In the genomic region with DNA sequence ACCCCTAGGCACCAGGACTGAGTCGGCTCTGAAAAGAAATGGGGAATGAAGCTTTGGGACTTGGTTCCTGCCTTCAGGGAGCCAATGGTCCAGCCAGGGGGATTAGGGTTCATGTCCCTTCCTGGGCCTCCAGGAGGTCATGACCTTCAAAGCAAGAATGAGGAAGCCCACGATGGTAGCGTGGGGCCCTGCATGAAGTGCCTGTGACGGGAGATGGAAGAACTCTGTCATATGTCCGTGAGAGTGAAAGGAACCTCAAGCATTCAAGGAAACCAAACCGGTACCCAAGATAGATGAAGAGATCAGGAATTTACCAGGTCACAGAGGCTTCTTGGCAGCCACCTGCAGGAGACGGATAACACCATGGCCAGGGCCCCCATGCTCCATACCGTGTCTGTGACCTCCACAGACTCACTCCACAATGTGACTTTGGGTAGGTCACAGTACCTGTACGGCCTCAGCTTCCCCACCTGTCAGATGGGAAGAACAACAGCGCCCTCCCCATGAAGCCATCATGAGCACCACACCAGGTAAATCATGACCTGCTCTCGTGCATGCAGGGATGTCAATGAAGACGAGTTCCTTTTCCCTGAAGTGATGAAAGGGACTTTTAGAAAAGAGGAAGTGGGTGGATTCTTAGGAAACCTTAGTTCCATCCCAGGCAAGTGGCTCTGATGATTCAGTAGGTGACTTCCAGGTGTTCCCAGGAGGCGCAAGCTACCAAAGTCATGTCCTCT, we compare ENCODE assay signal across 16 cellular contexts. TPM values are rescaled to one million over a fixed set of nuclear protein-coding genes. Genes with fewer than 3 reads are reported as not detected.
A peak's percentile ranks its signal among the peaks of the same experiment; 100 is the strongest.
DNase-seq lines count a peak whose midpoint lies in the region; ATAC-seq, FAIRE-seq and TF ChIP-seq lines count a peak whose summit lies in the region.
"Had no signal": no experiment of that assay in that cellular context is flagged by ENCODE, and none has a peak within 500 bp of the region (broad histone marks: within the 10 kb centered on the region; RNA-seq: fewer than 3 reads in every experiment).

No MANE protein-coding gene starts in this region.

- H4K20me1 ChIP-seq in BLaER1 treated with 17β-estradiol and CSF1 and Interleukin-3, amounts not matched to agents 10 nM and 100 nM: no peaks in the 10 kb centered on the region
- H4K20me1 ChIP-seq in SK-N-SH (ENCODE audit: insufficient read depth): no peaks in the 10 kb centered on the region

- peak overlapping the region; percentile 30 to 84 (median 66) for H3K4me2 ChIP-seq in BLaER1 treated with 17β-estradiol and CSF1 and Interleukin-3, amounts not matched to agents 10 nM and 100 nM
- no peak overlapping the region for H3K4me2 ChIP-seq in SK-N-SH

- H3K4me3 Mint-ChIP-seq in central memory CD8-positive, alpha-beta T cell: no peak overlapping the region
- H3K4me3 Mint-ChIP-seq: brain; CD4-positive, alpha-beta memory T cell; effector memory CD8-positive, alpha-beta T cell; immature natural killer cell had no signal

- TF ChIP-seq POLR2A in GM12892 (IDR thresholded peaks at IDR 0.05; ENCODE audit: low read depth, low read length): no peak

- no peaks in the 10 kb centered on the region for H3K27me3 Mint-ChIP-seq in central memory CD8-positive, alpha-beta T cell
- H3K27me3 Mint-ChIP-seq: brain; CD4-positive, alpha-beta memory T cell; effector memory CD8-positive, alpha-beta T cell had no signal

- POLR2A ChIA-PET in SK-N-SH (lab: Yijun Ruan, JAX): no interaction called here

- no peak for TF ChIP-seq RAD21 in SK-N-SH (IDR thresholded peaks at IDR 0.05; ENCODE audit: low read length)

- no peaks in the 10 kb centered on the region for H3K9me2 ChIP-seq in SK-N-SH

- CTCF ChIA-PET in SK-N-SH (lab: Yijun Ruan, JAX): interaction anchor here (0.7 to 3.8 kb wide), 9 partner anchors 8 to 378 kb away, joined by 3 to 22 read pairs (median 3); no protein-coding TSS in a partner anchor

- no peak overlapping the region for H3K4me3 ChIP-seq in BLaER1 treated with 17β-estradiol and CSF1 and Interleukin-3, amounts not matched to agents 10 nM and 100 nM
- no peak overlapping the region for H3K4me3 ChIP-seq in SK-N-SH (ENCODE audit: low read depth in 2 of 2, low read length in 1 of 2)

- no peak for TF ChIP-seq CTCF in SK-N-SH (IDR thresholded peaks at IDR 0.05)

- H3K36me3 Mint-ChIP-seq in central memory CD8-positive, alpha-beta T cell (ENCODE audit: insufficient read depth): peaks cover 1% of the 10 kb centered on the region
- H3K36me3 Mint-ChIP-seq: brain; CD4-positive, alpha-beta memory T cell; immature natural killer cell had no signal

- H3K27ac ChIP-seq in BLaER1 treated with 17β-estradiol and CSF1 and Interleukin-3, amounts not matched to agents 10 nM and 100 nM: peak overlapping the region in 7 of 11 experiments; percentile 23 to 59 (median 39); a peak in 12 of 22 replicates
- no peak overlapping the region for H3K27ac ChIP-seq in SK-N-SH (ENCODE audit: low read depth in 2 of 2, low read length in 1 of 2)

- H3K36me3 ChIP-seq in BLaER1 treated with 17β-estradiol and CSF1 and Interleukin-3, amounts not matched to agents 10 nM and 100 nM: no peaks in the 10 kb centered on the region
- H3K36me3 ChIP-seq in SK-N-SH (replicated peaks in 1 of 2; ENCODE audit: control insufficient read depth in 1 of 2, insufficient read depth in 2 of 2, low read length in 1 of 2): no peaks in the 10 kb centered on the region

- H3K4me1 ChIP-seq in BLaER1 treated with 17β-estradiol and CSF1 and Interleukin-3, amounts not matched to agents 10 nM and 100 nM: peaks cover 44 to 87% (median 72%) of the 10 kb centered on the region in 10 experiments
- peaks cover 0 to 37% of the 10 kb centered on the region in 2 experiments; a peak in 1 of 4 replicates for H3K4me1 ChIP-seq in SK-N-SH (ENCODE audit: control insufficient read depth in 1 of 2, insufficient read depth in 2 of 2, low read depth in 1 of 2, low read length in 1 of 2)

- H3K9me3 Mint-ChIP-seq in central memory CD8-positive, alpha-beta T cell: no peaks in the 10 kb centered on the region
- H3K9me3 Mint-ChIP-seq: CD4-positive, alpha-beta memory T cell; effector memory CD8-positive, alpha-beta T cell; immature natural killer cell had no signal

- H3K27me3 ChIP-seq in BLaER1 treated with 17β-estradiol and CSF1 and Interleukin-3, amounts not matched to agents 10 nM and 100 nM: no peaks in the 10 kb centered on the region
- no peaks in the 10 kb centered on the region for H3K27me3 ChIP-seq in SK-N-SH (ENCODE audit: insufficient read depth)

- no peak for DNase-seq in GM12892 (ENCODE audit: insufficient read length)
- peak; percentile 43 for DNase-seq in SKM-1 (lab: John Stamatoyannopoulos, UW; ENCODE audit: unreplicated experiment)
- DNase-seq in central memory CD8-positive, alpha-beta T cell (ENCODE audit: low spot score in 2 of 2): no peak
- DNase-seq in AG08395 (ENCODE audit: low spot score): no peak
- no peak for DNase-seq in SK-N-SH
- no peak for DNase-seq in DMS79 treated with DMSO at 0.1 percent for 48 hours (lab: John Stamatoyannopoulos, UW)
- DNase-seq: CD4-positive, alpha-beta memory T cell; effector memory CD8-positive, alpha-beta T cell; immature natural killer cell; mesenchymal stem cell; occipital lobe; small intestine had no signal

- no peak overlapping the region for H2AFZ ChIP-seq in SK-N-SH (ENCODE audit: low read depth)

- 88% methylated on average over 11 of the region's 13 CpGs for WGBS in SK-N-SH (ENCODE audit: low lambda C conversion rate)

- H3K9ac ChIP-seq in BLaER1 treated with 17β-estradiol and CSF1 and Interleukin-3, amounts not matched to agents 10 nM and 100 nM: no peak overlapping the region; a peak in 1 of 22 replicates
- no peak overlapping the region for H3K9ac ChIP-seq in SK-N-SH

- peaks cover 32% of the 10 kb centered on the region for H3K4me1 Mint-ChIP-seq in central memory CD8-positive, alpha-beta T cell
- H3K4me1 Mint-ChIP-seq: CD4-positive, alpha-beta memory T cell had no signal

- no peak for TF ChIP-seq EP300 in SK-N-SH (IDR thresholded peaks at IDR 0.05; ENCODE audit: borderline replicate concordance in 1 of 2, low read depth in 1 of 2, low read length in 1 of 2)

- no peaks in the 10 kb centered on the region for H3K79me2 ChIP-seq in SK-N-SH (ENCODE audit: insufficient read depth)

- peak; percentile 33 for FAIRE-seq in GM12892 (lab: Jason Lieb, UNC)
- FAIRE-seq: frontal cortex, small intestine had no signal

- peak; percentile 24 for ATAC-seq in central memory CD8-positive, alpha-beta T cell (replicated peaks; ENCODE audit: extremely low read depth, poor library complexity, severe bottlenecking)
- ATAC-seq in HG03520 (IDR thresholded peaks at IDR 0.05; ENCODE audit: unreplicated experiment): no peak
- ATAC-seq: effector memory CD8-positive, alpha-beta T cell had no signal

- no peaks in the 10 kb centered on the region for H3F3A ChIP-seq in SK-N-SH (replicated peaks; ENCODE audit: insufficient read depth)

- H3K27ac Mint-ChIP-seq in central memory CD8-positive, alpha-beta T cell (ENCODE audit: low read depth): peak overlapping the region; percentile 66
- H3K27ac Mint-ChIP-seq: CD4-positive, alpha-beta memory T cell had no signal

- no peaks in the 10 kb centered on the region for H3K9me3 ChIP-seq in BLaER1 treated with 17β-estradiol and CSF1 and Interleukin-3, amounts not matched to agents 10 nM and 100 nM (replicated peaks in 1 of 11)
- H3K9me3 ChIP-seq in SK-N-SH: no peaks in the 10 kb centered on the region

TF ChIP-seq in SK-N-SH, 30 proteins besides CTCF, POLR2A, EP300 and RAD21 (continues in another document):
- no peak for TF ChIP-seq JUND (IDR thresholded peaks at IDR 0.05)
- TF ChIP-seq, protein P1, sequence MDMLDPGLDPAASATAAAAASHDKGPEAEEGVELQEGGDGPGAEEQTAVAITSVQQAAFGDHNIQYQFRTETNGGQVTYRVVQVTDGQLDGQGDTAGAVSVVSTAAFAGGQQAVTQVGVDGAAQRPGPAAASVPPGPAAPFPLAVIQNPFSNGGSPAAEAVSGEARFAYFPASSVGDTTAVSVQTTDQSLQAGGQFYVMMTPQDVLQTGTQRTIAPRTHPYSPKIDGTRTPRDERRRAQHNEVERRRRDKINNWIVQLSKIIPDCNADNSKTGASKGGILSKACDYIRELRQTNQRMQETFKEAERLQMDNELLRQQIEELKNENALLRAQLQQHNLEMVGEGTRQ (IDR thresholded peaks at IDR 0.05; ENCODE audit: borderline replicate concordance, low read depth, low read length): no peak
- no peak for TF ChIP-seq TCF12 (IDR thresholded peaks at IDR 0.05)
- no peak for TF ChIP-seq FOSL2 (IDR thresholded peaks at IDR 0.05; ENCODE audit: borderline replicate concordance, low read depth)
- no peak for TF ChIP-seq NRF1 (IDR thresholded peaks at IDR 0.05; ENCODE audit: low read depth, low read length)
- TF ChIP-seq CHD2 (IDR thresholded peaks at IDR 0.05; ENCODE audit: low read length, partially characterized antibody): no peak

RNA-seq across cellular contexts. Expression of gene CYP11A1, which starts 23.3 kb away (rescaled TPM):
- 1.5 TPM for polyA plus RNA-seq in GM12892 (2012; ENCODE audit: missing spikeins)
- polyA plus RNA-seq in SK-N-SH (2012; rRNA removed): 0.08 TPM in 1 of 2 replicates, not detected in the other
- 0.03 TPM in 1 of 2 replicates, not detected in the other for polyA plus RNA-seq in SK-N-SH (2012; cell fraction: cytosol; rRNA removed)
- polyA plus RNA-seq in SK-N-SH (2012; cell fraction: nucleus; rRNA removed): not detected in 2 replicates
- polyA plus RNA-seq: CD4-positive, alpha-beta memory T cell; immature natural killer cell had no signal

RNA-seq across cellular contexts. Expression of gene SEMA7A, which starts 43.0 kb away (rescaled TPM):
- polyA plus RNA-seq in GM12892 (2012; ENCODE audit: missing spikeins): 61.4 TPM
- polyA plus RNA-seq in SK-N-SH (2012; rRNA removed): 0.80 and 1.3 TPM in 2 replicates
- polyA plus RNA-seq in SK-N-SH (2012; cell fraction: cytosol; rRNA removed): 0.50 and 0.92 TPM in 2 replicates
- 1.1 and 1.3 TPM in 2 replicates for polyA plus RNA-seq in SK-N-SH (2012; cell fraction: nucleus; rRNA removed)

Comparison
In these comparisons a context has a peak if more than half of its experiments do, and no peak if none do; other contexts are left out.
1. H3K27ac ChIP-seq: peak in BLaER1 treated with 17β-estradiol and CSF1 and Interleukin-3, amounts not matched to agents 10 nM and 100 nM (7 of 11); none in SK-N-SH (0 of 2).